Comparison of ENCODE assay signal across 1 cellular context in the genomic region with DNA sequence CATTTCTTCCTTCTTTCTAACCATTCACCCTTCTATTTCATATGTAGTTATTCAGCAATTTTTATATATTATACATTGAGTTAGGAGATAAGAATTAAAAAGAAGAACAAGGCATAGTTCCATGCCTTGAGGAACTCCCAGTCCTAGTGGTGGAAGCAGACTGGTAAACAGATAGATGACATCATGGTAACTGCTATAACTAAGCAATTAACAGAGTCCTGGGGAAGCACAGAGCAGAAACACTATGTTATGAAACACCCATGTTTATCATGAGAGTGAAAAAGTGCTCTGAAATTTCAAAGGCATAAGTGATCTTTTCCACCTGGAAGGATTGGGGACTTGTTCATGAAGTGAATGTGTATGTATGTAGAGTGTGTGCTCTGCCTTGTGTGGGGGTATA.
TF ChIP-seq lines count a peak whose summit lies in the region.

No MANE protein-coding gene starts in this region.

TF ChIP-seq in HEK293, 187 proteins besides CTCF, POLR2A, EP300 and RAD21 (continued from another document):
- TF ChIP-seq, protein P1, sequence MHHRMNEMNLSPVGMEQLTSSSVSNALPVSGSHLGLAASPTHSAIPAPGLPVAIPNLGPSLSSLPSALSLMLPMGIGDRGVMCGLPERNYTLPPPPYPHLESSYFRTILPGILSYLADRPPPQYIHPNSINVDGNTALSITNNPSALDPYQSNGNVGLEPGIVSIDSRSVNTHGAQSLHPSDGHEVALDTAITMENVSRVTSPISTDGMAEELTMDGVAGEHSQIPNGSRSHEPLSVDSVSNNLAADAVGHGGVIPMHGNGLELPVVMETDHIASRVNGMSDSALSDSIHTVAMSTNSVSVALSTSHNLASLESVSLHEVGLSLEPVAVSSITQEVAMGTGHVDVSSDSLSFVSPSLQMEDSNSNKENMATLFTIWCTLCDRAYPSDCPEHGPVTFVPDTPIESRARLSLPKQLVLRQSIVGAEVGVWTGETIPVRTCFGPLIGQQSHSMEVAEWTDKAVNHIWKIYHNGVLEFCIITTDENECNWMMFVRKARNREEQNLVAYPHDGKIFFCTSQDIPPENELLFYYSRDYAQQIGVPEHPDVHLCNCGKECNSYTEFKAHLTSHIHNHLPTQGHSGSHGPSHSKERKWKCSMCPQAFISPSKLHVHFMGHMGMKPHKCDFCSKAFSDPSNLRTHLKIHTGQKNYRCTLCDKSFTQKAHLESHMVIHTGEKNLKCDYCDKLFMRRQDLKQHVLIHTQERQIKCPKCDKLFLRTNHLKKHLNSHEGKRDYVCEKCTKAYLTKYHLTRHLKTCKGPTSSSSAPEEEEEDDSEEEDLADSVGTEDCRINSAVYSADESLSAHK (tag by site-specific recombination; IDR thresholded peaks at IDR 0.05): no peak
- TF ChIP-seq, protein P2, sequence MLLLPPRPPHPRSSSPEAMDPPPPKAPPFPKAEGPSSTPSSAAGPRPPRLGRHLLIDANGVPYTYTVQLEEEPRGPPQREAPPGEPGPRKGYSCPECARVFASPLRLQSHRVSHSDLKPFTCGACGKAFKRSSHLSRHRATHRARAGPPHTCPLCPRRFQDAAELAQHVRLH (tag by site-specific recombination; IDR thresholded peaks at IDR 0.05): no peak
